ENCODE assay signal across 8 cellular contexts in genomic region chr19:10855879-10856522, GRCh38. TPM values are rescaled to one million over a fixed set of nuclear protein-coding genes. Genes with fewer than 3 reads are reported as not detected.
DNase-seq lines count a peak whose midpoint lies in the region; ATAC-seq and TF ChIP-seq lines count a peak whose summit lies in the region.

No MANE protein-coding gene starts in this region.

- TF ChIP-seq POLR2A in adrenal gland (IDR thresholded peaks at IDR 0.05): no peak

- H3K4me3 ChIP-seq in HL-60 (replicated peaks; ENCODE audit: insufficient read depth, low read length) (no peak overlapping the region), adrenal gland (no peak overlapping the region), mucosa of descending colon (no peak overlapping the region)

- no peak overlapping the region for H3K27ac ChIP-seq in HL-60 (replicated peaks)
- H3K27ac ChIP-seq in adrenal gland: no peak overlapping the region

- H3K9me3 ChIP-seq in adrenal gland (replicated peaks in 1 of 3) (no peaks in the 10 kb centered on the region), mucosa of descending colon (no peaks in the 10 kb centered on the region)

- intact Hi-C loops in adrenal gland (cut with DNase I) (no loop called here), mucosa of descending colon (cut with DNase I, micrococcal nuclease) (no loop called here)

- TF ChIP-seq CTCF in HL-60 (IDR thresholded peaks at IDR 0.05; ENCODE audit: insufficient read depth, low read length) (peak; percentile 71), adrenal gland (IDR thresholded peaks at IDR 0.05) (peak; percentile 37 to 42 (median 38)), mucosa of descending colon (IDR thresholded peaks at IDR 0.05) (no peak)

- H3K4me1 ChIP-seq in adrenal gland (replicated peaks in 1 of 2): no peaks in the 10 kb centered on the region
- no peaks in the 10 kb centered on the region for H3K4me1 ChIP-seq in mucosa of descending colon (ENCODE audit: low read depth)

- peak; percentile 71 for DNase-seq in D341Med (ENCODE audit: low spot score)
- DNase-seq in HL-60 (ENCODE audit: low read depth in 1 of 2, low spot score in 1 of 2): peak in 1 of 2 experiments; percentile 55
- no peak for DNase-seq in adrenal gland
- peak in 1 of 3 donors; percentile 49 for DNase-seq in mucosa of descending colon
- no peak for DNase-seq in OCI-M2 (lab: John Stamatoyannopoulos, UW; ENCODE audit: unreplicated experiment)

- WGBS in adrenal gland, 4 donors: 70 to 79% (median 75%) methylated on average over 3 to 5 of the region's 5 CpGs

- H3K36me3 ChIP-seq in adrenal gland (replicated peaks in 1 of 2) (no peaks in the 10 kb centered on the region), mucosa of descending colon (ENCODE audit: low read depth) (no peaks in the 10 kb centered on the region)

- H3K27me3 ChIP-seq in HL-60 (ENCODE audit: insufficient read depth, poor library complexity, severe bottlenecking) (no peaks in the 10 kb centered on the region), adrenal gland (no peaks in the 10 kb centered on the region)

- ATAC-seq in mucosa of descending colon (peak; percentile 76), HG03139 (IDR thresholded peaks at IDR 0.05; ENCODE audit: unreplicated experiment) (no peak), HG03439 (IDR thresholded peaks at IDR 0.05; ENCODE audit: unreplicated experiment) (no peak), HG03135 (IDR thresholded peaks at IDR 0.05; ENCODE audit: unreplicated experiment) (no peak)

RNA-seq across cellular contexts. Expression of gene C19orf38, which starts 7.8 kb away (rescaled TPM):
- 1 to 10 TPM in 6 of 8 donors, under 1 TPM in 2; 0.30 to 5.6 (median 1.9) TPM for total RNA-seq in adrenal gland
- 1 to 10 TPM; 1.1 to 2.0 (median 1.9) TPM for polyA plus RNA-seq in adrenal gland
- total RNA-seq in mucosa of descending colon: 1 to 10 TPM in 1 of 3 donors, under 1 TPM in 2; 0.64 to 1.9 (median 0.73) TPM

RNA-seq across cellular contexts. Expression of gene CARM1, which starts 15.4 kb away (rescaled TPM):
- total RNA-seq in adrenal gland (10 to 100 TPM in 7 of 8 donors, 1 to 10 TPM in 1; 8.2 to 36.3 (median 24.0) TPM), mucosa of descending colon (10 to 100 TPM; 49.1 to 54.3 (median 49.7) TPM)
- polyA plus RNA-seq in adrenal gland: 10 to 100 TPM; 13.8 to 38.1 (median 20.4) TPM

RNA-seq across cellular contexts. Expression of gene TMED1, which starts 20.0 kb away (rescaled TPM):
- total RNA-seq in adrenal gland (100 to 1,000 TPM in 1 of 8 donors, 10 to 100 TPM in 7; 36.5 to 103 (median 51.7) TPM), mucosa of descending colon (10 to 100 TPM; 12.8 to 24.7 (median 15.3) TPM)
- polyA plus RNA-seq in adrenal gland: 10 to 100 TPM; 12.5 to 49.6 (median 34.9) TPM
